Comparison of ENCODE assay signal across 9 cellular contexts in the genomic region with DNA sequence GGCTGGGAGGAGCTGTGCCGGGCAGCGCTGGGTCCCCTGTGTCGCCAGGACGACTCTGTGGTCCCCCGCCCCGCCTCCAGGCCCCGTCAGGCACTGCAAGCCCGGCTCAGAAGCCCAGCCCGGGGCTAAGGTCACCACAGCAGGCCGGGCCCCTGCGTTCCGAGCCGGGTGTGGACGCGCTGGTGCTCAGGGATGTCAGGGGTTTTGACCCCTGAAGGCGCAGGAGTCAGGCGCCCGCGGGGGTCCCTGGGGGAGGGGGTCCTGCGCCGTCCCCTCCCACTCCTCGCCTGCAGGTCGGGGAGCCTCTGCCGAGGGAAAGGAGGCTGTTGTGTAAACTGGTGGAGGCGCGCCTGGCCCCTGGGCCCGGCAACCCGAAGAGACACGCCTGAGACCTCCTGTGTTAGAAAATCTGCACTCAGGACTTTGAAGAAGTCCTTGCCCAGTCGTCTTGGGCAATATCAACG. TPM values are rescaled to one million over a fixed set of nuclear protein-coding genes. Genes with fewer than 3 reads are reported as not detected.
DNase-seq lines count a peak whose midpoint lies in the region; ATAC-seq lines count a peak whose summit lies in the region.
"Had no signal": no experiment of that assay in that cellular context is flagged by ENCODE, and none has a peak within 500 bp of the region (broad histone marks: within the 10 kb centered on the region; RNA-seq: fewer than 3 reads in every experiment).

No MANE protein-coding gene starts in this region.

- H3K9me3 ChIP-seq in HUES64 (ENCODE audit: insufficient read depth, low read depth, low read length): no peaks in the 10 kb centered on the region
- H3K9me3 ChIP-seq: SJSA1 had no signal

- no peak overlapping the region for H3K27ac Mint-ChIP-seq in activated naive CD8-positive, alpha-beta T cell treated with anti-CD3 and anti-CD28 coated beads, Interleukin-2, amount 50 U/mL, for 24 hours
- no peak overlapping the region for H3K27ac Mint-ChIP-seq in stimulated activated effector memory CD8-positive, alpha-beta T cell treated with anti-CD3 and anti-CD28 coated beads, Interleukin-12 subunit alpha, Interleukin-12 subunit beta, amount 100 ng/mL, for 72 hours

- no peaks in the 10 kb centered on the region for H3K36me3 Mint-ChIP-seq in activated naive CD8-positive, alpha-beta T cell treated with anti-CD3 and anti-CD28 coated beads, Interleukin-2, amount 50 U/mL, for 24 hours (ENCODE audit: low read depth)
- H3K36me3 Mint-ChIP-seq in stimulated activated effector memory CD8-positive, alpha-beta T cell treated with anti-CD3 and anti-CD28 coated beads, Interleukin-12 subunit alpha, Interleukin-12 subunit beta, amount 100 ng/mL, for 72 hours: no peaks in the 10 kb centered on the region

- H3K27ac ChIP-seq in HUES64 (ENCODE audit: low read depth, low read length): no peak overlapping the region
- H3K27ac ChIP-seq: SJSA1 had no signal

- H3K36me3 ChIP-seq in HUES64 (ENCODE audit: insufficient read depth, low read length): no peaks in the 10 kb centered on the region
- H3K36me3 ChIP-seq: SJSA1 had no signal

- peak; percentile 54 for ATAC-seq in activated naive CD8-positive, alpha-beta T cell treated with anti-CD3 and anti-CD28 coated beads, Interleukin-2, amount 50 U/mL, for 24 hours
- ATAC-seq in stimulated activated effector memory CD8-positive, alpha-beta T cell treated with anti-CD3 and anti-CD28 coated beads, Interleukin-12 subunit alpha, Interleukin-12 subunit beta, amount 100 ng/mL, for 72 hours: peak; percentile 62

- H3K27me3 Mint-ChIP-seq in activated naive CD8-positive, alpha-beta T cell treated with anti-CD3 and anti-CD28 coated beads, Interleukin-2, amount 50 U/mL, for 24 hours: peaks cover 64% of the 10 kb centered on the region

- H3K27me3 ChIP-seq in HUES64 (ENCODE audit: insufficient read depth, low read length): peaks cover 73% of the 10 kb centered on the region
- H3K27me3 ChIP-seq: SJSA1 had no signal

- H3K4me1 ChIP-seq in HUES64 (ENCODE audit: insufficient read depth, low read length): peaks cover 7% of the 10 kb centered on the region; the same call in 1 of the 2 replicates

- no peaks in the 10 kb centered on the region for H3K9me3 Mint-ChIP-seq in activated naive CD8-positive, alpha-beta T cell treated with anti-CD3 and anti-CD28 coated beads, Interleukin-2, amount 50 U/mL, for 24 hours
- no peaks in the 10 kb centered on the region for H3K9me3 Mint-ChIP-seq in stimulated activated effector memory CD8-positive, alpha-beta T cell treated with anti-CD3 and anti-CD28 coated beads, Interleukin-12 subunit alpha, Interleukin-12 subunit beta, amount 100 ng/mL, for 72 hours

- no peak overlapping the region for H3K9ac ChIP-seq in HUES64 (ENCODE audit: low read depth, low read length)

- H3K4me3 ChIP-seq in HUES64 (ENCODE audit: low read length): peak overlapping the region; percentile 61
- H3K4me3 ChIP-seq: SJSA1 had no signal

- peaks cover 11% of the 10 kb centered on the region for H3K4me1 Mint-ChIP-seq in activated naive CD8-positive, alpha-beta T cell treated with anti-CD3 and anti-CD28 coated beads, Interleukin-2, amount 50 U/mL, for 24 hours
- H3K4me1 Mint-ChIP-seq in stimulated activated effector memory CD8-positive, alpha-beta T cell treated with anti-CD3 and anti-CD28 coated beads, Interleukin-12 subunit alpha, Interleukin-12 subunit beta, amount 100 ng/mL, for 72 hours: peaks cover 17% of the 10 kb centered on the region

- 1% methylated on average over 31 of the region's 31 CpGs for WGBS in HUES64

- peak overlapping the region; percentile 18 for H3K4me3 Mint-ChIP-seq in activated naive CD8-positive, alpha-beta T cell treated with anti-CD3 and anti-CD28 coated beads, Interleukin-2, amount 50 U/mL, for 24 hours
- H3K4me3 Mint-ChIP-seq in stimulated activated effector memory CD8-positive, alpha-beta T cell treated with anti-CD3 and anti-CD28 coated beads, Interleukin-12 subunit alpha, Interleukin-12 subunit beta, amount 100 ng/mL, for 72 hours: peak overlapping the region; percentile 55

- DNase-seq in activated naive CD8-positive, alpha-beta T cell treated with anti-CD3 and anti-CD28 coated beads, Interleukin-2, amount 50 U/mL, for 24 hours: peak; percentile 22
- DNase-seq in islet precursor cell (peak; percentile 83), NCI-H187 (lab: John Stamatoyannopoulos, UW) (no peak)
- no peak for DNase-seq in stimulated activated effector memory CD8-positive, alpha-beta T cell treated with anti-CD3 and anti-CD28 coated beads, Interleukin-12 subunit alpha, Interleukin-12 subunit beta, amount 100 ng/mL, for 72 hours (ENCODE audit: low spot score in 2 of 2)
- no peak for DNase-seq in activated CD8-positive, alpha-beta memory T cell treated with anti-CD3 and anti-CD28 coated beads, Interleukin-2, amount 50 U/mL, for 48 hours
- no peak for DNase-seq in NK-92 treated with Interleukin-12 subunit alpha and Interleukin-12 subunit beta, amount 100 ng/mL, for 24 hours (lab: John Stamatoyannopoulos, UW)
- DNase-seq: stimulated activated CD4-positive, alpha-beta T cell treated with anti-CD3 and anti-CD28 coated beads, Interleukin-4, amount 100 ng/mL, for 1 hour had no signal

RNA-seq across cellular contexts. Expression of gene TMEM54, which starts 23.7 kb away (rescaled TPM):
- 4.8 TPM for polyA plus RNA-seq in HUES64 (2013, experiment 1 of 2)
- polyA plus RNA-seq in HUES64 (2013, experiment 2 of 2): 7.3 TPM

RNA-seq across cellular contexts. Expression of gene HPCA, which starts 38.6 kb away (rescaled TPM):
- polyA plus RNA-seq in HUES64 (2013, experiment 1 of 2): 0.20 TPM
- 1.1 TPM for polyA plus RNA-seq in HUES64 (2013, experiment 2 of 2)

RNA-seq across cellular contexts. Expression of gene RNF19B, which starts 39.7 kb away (rescaled TPM):
- polyA plus RNA-seq in HUES64 (2013, experiment 1 of 2): 9.8 TPM
- 9.4 TPM for polyA plus RNA-seq in HUES64 (2013, experiment 2 of 2)

RNA-seq across cellular contexts. Expression of gene FNDC5, which starts 54.2 kb away (rescaled TPM):
- 3.5 TPM for polyA plus RNA-seq in HUES64 (2013, experiment 1 of 2)
- 5.0 TPM for polyA plus RNA-seq in HUES64 (2013, experiment 2 of 2)

Comparison
In these comparisons a context has a peak if more than half of its experiments do, and no peak if none do; other contexts are left out.
1. DNase-seq: peak in activated naive CD8-positive, alpha-beta T cell treated with anti-CD3 and anti-CD28 coated beads, Interleukin-2, amount 50 U/mL, for 24 hours (single experiment) and islet precursor cell (single experiment); none in stimulated activated effector memory CD8-positive, alpha-beta T cell treated with anti-CD3 and anti-CD28 coated beads, Interleukin-12 subunit alpha, Interleukin-12 subunit beta, amount 100 ng/mL, for 72 hours (0 of 2), NCI-H187 (0 of 2), activated CD8-positive, alpha-beta memory T cell treated with anti-CD3 and anti-CD28 coated beads, Interleukin-2, amount 50 U/mL, for 48 hours (single experiment) and NK-92 treated with Interleukin-12 subunit alpha and Interleukin-12 subunit beta, amount 100 ng/mL, for 24 hours (single experiment).